Comparison of ENCODE assay signal across 1 cellular context in the genomic region with DNA sequence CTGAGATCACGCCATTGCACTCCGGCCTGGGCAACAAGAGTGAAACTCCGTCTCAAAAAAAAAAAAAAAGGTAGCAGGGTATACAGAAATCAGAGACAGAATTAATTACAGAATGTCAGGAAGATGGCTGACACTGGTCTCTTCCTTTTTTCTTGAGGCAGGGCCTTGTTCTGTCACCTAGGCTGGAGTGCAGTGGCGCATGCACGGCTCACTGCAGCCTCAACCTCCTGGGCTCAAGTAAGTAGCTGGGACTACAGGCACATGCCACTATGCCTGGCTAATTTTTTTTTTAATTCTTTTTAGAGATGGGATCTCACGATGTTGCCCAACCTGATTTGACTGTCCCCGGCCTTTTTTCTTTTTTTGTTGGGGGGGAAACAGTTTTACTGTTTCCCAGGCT.
TF ChIP-seq lines count a peak whose summit lies in the region.

No MANE protein-coding gene starts in this region.

TF ChIP-seq in K562, 482 proteins besides CTCF, POLR2A, EP300 and RAD21:
- TF ChIP-seq, protein P1, sequence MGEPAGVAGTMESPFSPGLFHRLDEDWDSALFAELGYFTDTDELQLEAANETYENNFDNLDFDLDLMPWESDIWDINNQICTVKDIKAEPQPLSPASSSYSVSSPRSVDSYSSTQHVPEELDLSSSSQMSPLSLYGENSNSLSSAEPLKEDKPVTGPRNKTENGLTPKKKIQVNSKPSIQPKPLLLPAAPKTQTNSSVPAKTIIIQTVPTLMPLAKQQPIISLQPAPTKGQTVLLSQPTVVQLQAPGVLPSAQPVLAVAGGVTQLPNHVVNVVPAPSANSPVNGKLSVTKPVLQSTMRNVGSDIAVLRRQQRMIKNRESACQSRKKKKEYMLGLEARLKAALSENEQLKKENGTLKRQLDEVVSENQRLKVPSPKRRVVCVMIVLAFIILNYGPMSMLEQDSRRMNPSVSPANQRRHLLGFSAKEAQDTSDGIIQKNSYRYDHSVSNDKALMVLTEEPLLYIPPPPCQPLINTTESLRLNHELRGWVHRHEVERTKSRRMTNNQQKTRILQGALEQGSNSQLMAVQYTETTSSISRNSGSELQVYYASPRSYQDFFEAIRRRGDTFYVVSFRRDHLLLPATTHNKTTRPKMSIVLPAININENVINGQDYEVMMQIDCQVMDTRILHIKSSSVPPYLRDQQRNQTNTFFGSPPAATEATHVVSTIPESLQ (CRISPR knock-in tag; IDR thresholded peaks at IDR 0.05), result no peak
- TF ChIP-seq COPS2 (conservative IDR thresholded peaks at IDR 0.05), result no peak
- TF ChIP-seq, protein P2, sequence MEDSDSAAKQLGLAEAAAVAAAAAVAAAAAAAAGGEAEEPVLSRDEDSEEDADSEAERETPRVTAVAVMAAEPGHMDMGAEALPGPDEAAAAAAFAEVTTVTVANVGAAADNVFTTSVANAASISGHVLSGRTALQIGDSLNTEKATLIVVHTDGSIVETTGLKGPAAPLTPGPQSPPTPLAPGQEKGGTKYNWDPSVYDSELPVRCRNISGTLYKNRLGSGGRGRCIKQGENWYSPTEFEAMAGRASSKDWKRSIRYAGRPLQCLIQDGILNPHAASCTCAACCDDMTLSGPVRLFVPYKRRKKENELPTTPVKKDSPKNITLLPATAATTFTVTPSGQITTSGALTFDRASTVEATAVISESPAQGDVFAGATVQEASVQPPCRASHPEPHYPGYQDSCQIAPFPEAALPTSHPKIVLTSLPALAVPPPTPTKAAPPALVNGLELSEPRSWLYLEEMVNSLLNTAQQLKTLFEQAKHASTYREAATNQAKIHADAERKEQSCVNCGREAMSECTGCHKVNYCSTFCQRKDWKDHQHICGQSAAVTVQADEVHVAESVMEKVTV (CRISPR knock-in tag; IDR thresholded peaks at IDR 0.05), result no peak
- no peak for TF ChIP-seq KLF10 (CRISPR knock-in tag; IDR thresholded peaks at IDR 0.05)
- TF ChIP-seq EGR1 (conservative IDR thresholded peaks at IDR 0.05), result no peak
- no peak for TF ChIP-seq HNRNPH1 (optimal IDR thresholded peaks at IDR 0.05; ENCODE audit: low read depth, low read length)
- TF ChIP-seq CTBP1 (IDR thresholded peaks at IDR 0.05; ENCODE audit: borderline replicate concordance), result no peak
- TF ChIP-seq CEBPB (tag; IDR thresholded peaks at IDR 0.05), result no peak
- no peak for TF ChIP-seq ARID1B (IDR thresholded peaks at IDR 0.05)
- no peak for TF ChIP-seq RBM17 (IDR thresholded peaks at IDR 0.05; ENCODE audit: borderline replicate concordance, low read depth, low read length)
- no peak for TF ChIP-seq GTF2F1 (IDR thresholded peaks at IDR 0.05; ENCODE audit: low read depth, low read length)
- no peak for TF ChIP-seq HDAC2 (IDR thresholded peaks at IDR 0.05)
- TF ChIP-seq, protein P3, sequence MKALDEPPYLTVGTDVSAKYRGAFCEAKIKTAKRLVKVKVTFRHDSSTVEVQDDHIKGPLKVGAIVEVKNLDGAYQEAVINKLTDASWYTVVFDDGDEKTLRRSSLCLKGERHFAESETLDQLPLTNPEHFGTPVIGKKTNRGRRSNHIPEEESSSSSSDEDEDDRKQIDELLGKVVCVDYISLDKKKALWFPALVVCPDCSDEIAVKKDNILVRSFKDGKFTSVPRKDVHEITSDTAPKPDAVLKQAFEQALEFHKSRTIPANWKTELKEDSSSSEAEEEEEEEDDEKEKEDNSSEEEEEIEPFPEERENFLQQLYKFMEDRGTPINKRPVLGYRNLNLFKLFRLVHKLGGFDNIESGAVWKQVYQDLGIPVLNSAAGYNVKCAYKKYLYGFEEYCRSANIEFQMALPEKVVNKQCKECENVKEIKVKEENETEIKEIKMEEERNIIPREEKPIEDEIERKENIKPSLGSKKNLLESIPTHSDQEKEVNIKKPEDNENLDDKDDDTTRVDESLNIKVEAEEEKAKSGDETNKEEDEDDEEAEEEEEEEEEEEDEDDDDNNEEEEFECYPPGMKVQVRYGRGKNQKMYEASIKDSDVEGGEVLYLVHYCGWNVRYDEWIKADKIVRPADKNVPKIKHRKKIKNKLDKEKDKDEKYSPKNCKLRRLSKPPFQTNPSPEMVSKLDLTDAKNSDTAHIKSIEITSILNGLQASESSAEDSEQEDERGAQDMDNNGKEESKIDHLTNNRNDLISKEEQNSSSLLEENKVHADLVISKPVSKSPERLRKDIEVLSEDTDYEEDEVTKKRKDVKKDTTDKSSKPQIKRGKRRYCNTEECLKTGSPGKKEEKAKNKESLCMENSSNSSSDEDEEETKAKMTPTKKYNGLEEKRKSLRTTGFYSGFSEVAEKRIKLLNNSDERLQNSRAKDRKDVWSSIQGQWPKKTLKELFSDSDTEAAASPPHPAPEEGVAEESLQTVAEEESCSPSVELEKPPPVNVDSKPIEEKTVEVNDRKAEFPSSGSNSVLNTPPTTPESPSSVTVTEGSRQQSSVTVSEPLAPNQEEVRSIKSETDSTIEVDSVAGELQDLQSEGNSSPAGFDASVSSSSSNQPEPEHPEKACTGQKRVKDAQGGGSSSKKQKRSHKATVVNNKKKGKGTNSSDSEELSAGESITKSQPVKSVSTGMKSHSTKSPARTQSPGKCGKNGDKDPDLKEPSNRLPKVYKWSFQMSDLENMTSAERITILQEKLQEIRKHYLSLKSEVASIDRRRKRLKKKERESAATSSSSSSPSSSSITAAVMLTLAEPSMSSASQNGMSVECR (CRISPR knock-in tag; IDR thresholded peaks at IDR 0.05), result no peak
- no peak for TF ChIP-seq TEAD4 (IDR thresholded peaks at IDR 0.05; ENCODE audit: low read length)
- no peak for TF ChIP-seq TEAD4 (CRISPR knock-in tag; IDR thresholded peaks at IDR 0.05; ENCODE audit: borderline replicate concordance)
- TF ChIP-seq, protein P4, sequence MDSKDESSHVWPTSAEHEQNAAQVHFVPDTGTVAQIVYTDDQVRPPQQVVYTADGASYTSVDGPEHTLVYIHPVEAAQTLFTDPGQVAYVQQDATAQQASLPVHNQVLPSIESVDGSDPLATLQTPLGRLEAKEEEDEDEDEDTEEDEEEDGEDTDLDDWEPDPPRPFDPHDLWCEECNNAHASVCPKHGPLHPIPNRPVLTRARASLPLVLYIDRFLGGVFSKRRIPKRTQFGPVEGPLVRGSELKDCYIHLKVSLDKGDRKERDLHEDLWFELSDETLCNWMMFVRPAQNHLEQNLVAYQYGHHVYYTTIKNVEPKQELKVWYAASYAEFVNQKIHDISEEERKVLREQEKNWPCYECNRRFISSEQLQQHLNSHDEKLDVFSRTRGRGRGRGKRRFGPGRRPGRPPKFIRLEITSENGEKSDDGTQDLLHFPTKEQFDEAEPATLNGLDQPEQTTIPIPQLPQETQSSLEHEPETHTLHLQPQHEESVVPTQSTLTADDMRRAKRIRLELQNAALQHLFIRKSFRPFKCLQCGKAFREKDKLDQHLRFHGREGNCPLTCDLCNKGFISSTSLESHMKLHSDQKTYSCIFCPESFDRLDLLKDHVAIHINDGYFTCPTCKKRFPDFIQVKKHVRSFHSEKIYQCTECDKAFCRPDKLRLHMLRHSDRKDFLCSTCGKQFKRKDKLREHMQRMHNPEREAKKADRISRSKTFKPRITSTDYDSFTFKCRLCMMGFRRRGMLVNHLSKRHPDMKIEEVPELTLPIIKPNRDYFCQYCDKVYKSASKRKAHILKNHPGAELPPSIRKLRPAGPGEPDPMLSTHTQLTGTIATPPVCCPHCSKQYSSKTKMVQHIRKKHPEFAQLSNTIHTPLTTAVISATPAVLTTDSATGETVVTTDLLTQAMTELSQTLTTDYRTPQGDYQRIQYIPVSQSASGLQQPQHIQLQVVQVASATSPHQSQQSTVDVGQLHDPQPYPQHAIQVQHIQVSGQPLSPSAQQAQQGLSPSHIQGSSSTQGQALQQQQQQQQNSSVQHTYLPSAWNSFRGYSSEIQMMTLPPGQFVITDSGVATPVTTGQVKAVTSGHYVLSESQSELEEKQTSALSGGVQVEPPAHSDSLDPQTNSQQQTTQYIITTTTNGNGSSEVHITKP (IDR thresholded peaks at IDR 0.05; ENCODE audit: partially characterized antibody), result no peak
- no peak for TF ChIP-seq ZNF57 (CRISPR knock-in tag; IDR thresholded peaks at IDR 0.05)
- TF ChIP-seq GATAD2B (IDR thresholded peaks at IDR 0.05; ENCODE audit: borderline replicate concordance), result no peak
- no peak for TF ChIP-seq ZNF324 (CRISPR knock-in tag; IDR thresholded peaks at IDR 0.05)
- TF ChIP-seq HNRNPUL1 (IDR thresholded peaks at IDR 0.05; ENCODE audit: low read length), result no peak
- no peak for TF ChIP-seq HMG20A (CRISPR knock-in tag; conservative IDR thresholded peaks at IDR 0.05)
